Comparison of ENCODE assay signal across 8 cellular contexts in the genomic region with DNA sequence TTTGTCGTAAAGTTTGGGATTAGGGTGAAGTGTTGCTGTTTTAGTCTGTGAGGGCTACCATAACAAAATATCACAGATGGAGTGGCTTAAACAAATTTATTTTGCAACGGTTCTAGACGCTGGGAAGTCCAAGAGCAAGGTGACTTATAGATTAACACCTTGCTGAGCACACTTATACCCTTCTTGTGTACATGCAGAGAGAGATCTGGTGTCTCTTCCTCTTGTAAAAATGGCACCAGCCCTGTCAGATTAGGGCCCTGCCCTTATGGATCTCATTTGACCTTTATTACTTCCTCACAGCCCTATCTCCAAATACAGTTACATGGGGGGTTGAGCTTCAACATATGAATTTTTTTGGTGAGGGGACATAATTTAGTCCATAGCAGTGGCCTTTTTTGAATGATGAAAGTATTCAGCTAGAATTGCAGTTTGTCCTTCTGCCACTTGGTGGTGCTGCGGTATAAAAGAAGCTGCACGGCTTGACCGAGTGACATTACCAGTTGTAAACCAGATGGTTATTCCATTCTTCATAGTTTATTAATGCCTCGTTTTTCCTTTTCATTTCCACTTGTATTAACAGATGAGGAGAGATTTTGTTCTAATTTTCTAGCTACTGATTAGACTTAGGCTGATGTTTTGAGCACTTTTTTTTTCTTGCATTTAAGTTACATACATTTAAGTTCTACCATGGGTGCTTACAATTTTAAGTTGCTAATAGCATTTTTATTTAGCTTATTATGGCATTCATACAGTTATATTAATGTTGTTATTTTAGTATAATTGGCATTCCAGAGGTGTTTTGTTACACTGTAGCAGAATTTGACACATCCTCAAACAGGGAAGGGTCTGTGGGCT. TPM values are rescaled to one million over a fixed set of nuclear protein-coding genes. Genes with fewer than 3 reads are reported as not detected.
DNase-seq lines count a peak whose midpoint lies in the region; ATAC-seq and TF ChIP-seq lines count a peak whose summit lies in the region.

No MANE protein-coding gene starts in this region.

- 19% methylated on average over 7 of the region's 7 CpGs for WGBS in SK-N-SH (ENCODE audit: low lambda C conversion rate)

- TF ChIP-seq EP300 in Ishikawa (IDR thresholded peaks at IDR 0.05; ENCODE audit: borderline replicate concordance) (no peak), SK-N-SH (IDR thresholded peaks at IDR 0.05; ENCODE audit: borderline replicate concordance in 1 of 2, low read depth in 1 of 2, low read length in 1 of 2) (no peak)

- H3K4me3 ChIP-seq in SK-N-SH (ENCODE audit: low read depth in 2 of 2, low read length in 1 of 2) = no peak overlapping the region; a peak in 1 of 4 replicates
- no peak overlapping the region for H3K4me3 ChIP-seq in vagina

- TF ChIP-seq CTCF in SK-N-SH (IDR thresholded peaks at IDR 0.05) (peak; percentile 95), vagina (IDR thresholded peaks at IDR 0.05) (peak; percentile 77 to 90 (median 84))

- peaks cover 80% of the 10 kb centered on the region for H3K79me2 ChIP-seq in SK-N-SH (ENCODE audit: insufficient read depth)

- CTCF ChIA-PET in SK-N-SH (lab: Yijun Ruan, JAX) = interaction anchor here (0.5 to 5.1 kb wide), 95 partner anchors 9 to 612 kb away, joined by 3 to 77 read pairs (median 4); a partner anchor contains a TSS

- H3K27ac ChIP-seq in SK-N-SH (ENCODE audit: low read depth in 2 of 2, low read length in 1 of 2) = no peak overlapping the region; a peak in 1 of 4 replicates
- H3K27ac ChIP-seq in vagina = no peak overlapping the region

- H3K27me3 ChIP-seq in SK-N-SH (ENCODE audit: insufficient read depth) (no peaks in the 10 kb centered on the region), vagina (no peaks in the 10 kb centered on the region)

- peak; percentile 85 for ATAC-seq in GM21576 (IDR thresholded peaks at IDR 0.05; ENCODE audit: unreplicated experiment)

- peaks cover 20% of the 10 kb centered on the region for H4K20me1 ChIP-seq in SK-N-SH (ENCODE audit: insufficient read depth)

- TF ChIP-seq POLR2A in vagina (IDR thresholded peaks at IDR 0.05) = no peak

- DNase-seq in EL (peak; percentile 72), SK-N-SH (peak; percentile 56), head of caudate nucleus (peak; percentile 44 to 92 (median 80)), posterior vena cava (ENCODE audit: low spot score) (peak; percentile 86), vagina (ENCODE audit: extremely low spot score in 2 of 2) (no peak)
- DNase-seq in activated naive CD4-positive, alpha-beta T cell treated with anti-CD3 and anti-CD28 coated beads, Interleukin-2, amount 50 U/mL, for 16 hours = peak; percentile 74

- no peak overlapping the region for H2AFZ ChIP-seq in SK-N-SH (ENCODE audit: low read depth)

- H3K9me3 ChIP-seq in SK-N-SH (no peaks in the 10 kb centered on the region), vagina (no peaks in the 10 kb centered on the region)

- TF ChIP-seq RAD21 in Ishikawa (IDR thresholded peaks at IDR 0.05; ENCODE audit: low read depth) (peak; percentile 70), SK-N-SH (IDR thresholded peaks at IDR 0.05; ENCODE audit: low read length) (peak; percentile 96)

- peaks cover 20% of the 10 kb centered on the region for H3F3A ChIP-seq in SK-N-SH (replicated peaks; ENCODE audit: insufficient read depth)

- H3K4me2 ChIP-seq in SK-N-SH = no peak overlapping the region

- intact Hi-C loops in head of caudate nucleus (cut with DNase I) (loop anchor here (2.0 kb wide), 1 partner anchor 611 kb away; no protein-coding TSS in a partner anchor), posterior vena cava (cut with DNase I) (loop anchor here (10.0 kb wide), 1 partner anchor 339 kb away; no protein-coding TSS in a partner anchor), vagina (cut with DNase I) (loop anchor here (10.0 kb wide), 1 partner anchor 339 kb away; no protein-coding TSS in a partner anchor)

- H3K9ac ChIP-seq in SK-N-SH = no peak overlapping the region

- POLR2A ChIA-PET in SK-N-SH (lab: Yijun Ruan, JAX) = interaction anchor here (1.0 kb wide), 1 partner anchor 20 kb away, joined by 5 read pairs; a partner anchor contains a TSS

- H3K9me2 ChIP-seq in SK-N-SH = no peaks in the 10 kb centered on the region

- H3K4me1 ChIP-seq in SK-N-SH (ENCODE audit: control insufficient read depth in 1 of 2, insufficient read depth in 2 of 2, low read depth in 1 of 2, low read length in 1 of 2) (no peaks in the 10 kb centered on the region; a peak in 2 of 4 replicates), vagina (no peaks in the 10 kb centered on the region)

- H3K36me3 ChIP-seq in SK-N-SH (replicated peaks in 1 of 2; ENCODE audit: control insufficient read depth in 1 of 2, insufficient read depth in 2 of 2, low read length in 1 of 2) = peaks cover 40 to 55% of the 10 kb centered on the region in 2 experiments
- no peaks in the 10 kb centered on the region for H3K36me3 ChIP-seq in vagina

TF ChIP-seq in Ishikawa, 13 proteins besides CTCF, POLR2A, EP300 and RAD21 (continues in another document):
- no peak for TF ChIP-seq CEBPB (IDR thresholded peaks at IDR 0.05)
- no peak for TF ChIP-seq FOXM1 (IDR thresholded peaks at IDR 0.05; ENCODE audit: borderline replicate concordance, low read depth)
- TF ChIP-seq, protein P1, sequence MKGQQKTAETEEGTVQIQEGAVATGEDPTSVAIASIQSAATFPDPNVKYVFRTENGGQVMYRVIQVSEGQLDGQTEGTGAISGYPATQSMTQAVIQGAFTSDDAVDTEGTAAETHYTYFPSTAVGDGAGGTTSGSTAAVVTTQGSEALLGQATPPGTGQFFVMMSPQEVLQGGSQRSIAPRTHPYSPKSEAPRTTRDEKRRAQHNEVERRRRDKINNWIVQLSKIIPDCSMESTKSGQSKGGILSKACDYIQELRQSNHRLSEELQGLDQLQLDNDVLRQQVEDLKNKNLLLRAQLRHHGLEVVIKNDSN (IDR thresholded peaks at IDR 0.05) = no peak
- no peak for TF ChIP-seq TAF1 (IDR thresholded peaks at IDR 0.05; ENCODE audit: low read depth)
- TF ChIP-seq, protein P2, sequence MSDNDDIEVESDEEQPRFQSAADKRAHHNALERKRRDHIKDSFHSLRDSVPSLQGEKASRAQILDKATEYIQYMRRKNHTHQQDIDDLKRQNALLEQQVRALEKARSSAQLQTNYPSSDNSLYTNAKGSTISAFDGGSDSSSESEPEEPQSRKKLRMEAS (IDR thresholded peaks at IDR 0.05) = no peak
- no peak for TF ChIP-seq CREB1 (IDR thresholded peaks at IDR 0.05; ENCODE audit: low read depth)
- TF ChIP-seq TCF12 (IDR thresholded peaks at IDR 0.05; ENCODE audit: low read depth) = no peak

TF ChIP-seq in SK-N-SH, 30 proteins besides CTCF, POLR2A, EP300 and RAD21:
- TF ChIP-seq SMC3 (IDR thresholded peaks at IDR 0.05; ENCODE audit: low read depth, low read length) (peak; percentile 82), JUND (IDR thresholded peaks at IDR 0.05) (no peak), YY1 (IDR thresholded peaks at IDR 0.05; ENCODE audit: low read depth) (no peak), GATA2 (CRISPR knock-in tag; IDR thresholded peaks at IDR 0.05) (no peak), RCOR1 (IDR thresholded peaks at IDR 0.05; ENCODE audit: low read length) (no peak), TCF12 (IDR thresholded peaks at IDR 0.05) (peak; percentile 24; the same call in 1 of the 2 replicates), ELF1 (IDR thresholded peaks at IDR 0.05) (no peak), CHD2 (IDR thresholded peaks at IDR 0.05; ENCODE audit: low read length, partially characterized antibody) (peak; percentile 24)
- TF ChIP-seq, protein P1 (IDR thresholded peaks at IDR 0.05; ENCODE audit: borderline replicate concordance, low read depth) = no peak
- TF ChIP-seq, protein P3, sequence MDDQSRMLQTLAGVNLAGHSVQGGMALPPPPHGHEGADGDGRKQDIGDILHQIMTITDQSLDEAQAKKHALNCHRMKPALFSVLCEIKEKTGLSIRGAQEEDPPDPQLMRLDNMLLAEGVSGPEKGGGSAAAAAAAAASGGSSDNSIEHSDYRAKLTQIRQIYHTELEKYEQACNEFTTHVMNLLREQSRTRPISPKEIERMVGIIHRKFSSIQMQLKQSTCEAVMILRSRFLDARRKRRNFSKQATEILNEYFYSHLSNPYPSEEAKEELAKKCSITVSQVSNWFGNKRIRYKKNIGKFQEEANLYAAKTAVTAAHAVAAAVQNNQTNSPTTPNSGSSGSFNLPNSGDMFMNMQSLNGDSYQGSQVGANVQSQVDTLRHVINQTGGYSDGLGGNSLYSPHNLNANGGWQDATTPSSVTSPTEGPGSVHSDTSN (IDR thresholded peaks at IDR 0.05) = no peak

RNA-seq across cellular contexts. Expression of a gene that starts 19.4 kb away (rescaled TPM):
- 6.0 and 6.9 TPM in 2 replicates for polyA plus RNA-seq in SK-N-SH (2012; rRNA removed)
- 6.3 and 8.9 TPM in 2 replicates for polyA plus RNA-seq in SK-N-SH (2012; cell fraction: cytosol; rRNA removed)
- 4.1 and 5.9 TPM in 2 replicates for polyA plus RNA-seq in SK-N-SH (2012; cell fraction: nucleus; rRNA removed)
- total RNA-seq in posterior vena cava = 10 to 100 TPM; 31.7 to 32.2 TPM
- total RNA-seq in vagina = 58.2 TPM

Comparison
In these comparisons a context has a peak if more than half of its experiments do, and no peak if none do; other contexts are left out.
1. DNase-seq: peak in EL (single experiment), SK-N-SH (single experiment), activated naive CD4-positive, alpha-beta T cell treated with anti-CD3 and anti-CD28 coated beads, Interleukin-2, amount 50 U/mL, for 16 hours (single experiment), head of caudate nucleus (42 of 42) and posterior vena cava (single experiment); none in vagina (0 of 2).